In the genomic region with DNA sequence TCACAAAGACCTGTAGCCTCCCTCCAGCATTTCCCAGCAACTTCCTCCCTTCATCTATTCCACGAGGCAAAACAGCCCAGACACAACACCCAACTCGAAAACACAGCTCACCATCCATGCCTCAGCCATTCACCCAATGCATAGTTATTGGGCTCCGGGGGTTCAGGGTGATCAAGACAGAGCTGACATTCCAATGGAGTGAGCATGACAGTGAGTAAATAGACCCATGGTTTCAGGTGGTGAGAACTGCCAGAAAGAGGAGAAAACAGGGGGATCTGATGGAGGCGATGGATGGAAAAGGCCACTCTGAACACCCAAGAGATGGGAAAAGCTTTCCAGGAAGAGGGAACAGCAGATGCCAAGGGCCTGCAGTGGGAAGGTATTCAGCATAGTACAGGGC, we compare ENCODE assay signal across 12 cellular contexts. TPM values are rescaled to one million over a fixed set of nuclear protein-coding genes. Genes with fewer than 3 reads are reported as not detected.
DNase-seq lines count a peak whose midpoint lies in the region; ATAC-seq and TF ChIP-seq lines count a peak whose summit lies in the region.
"Had no signal": no experiment of that assay in that cellular context is flagged by ENCODE, and none has a peak within 500 bp of the region (broad histone marks: within the 10 kb centered on the region; RNA-seq: fewer than 3 reads in every experiment).

No MANE protein-coding gene starts in this region.

- H3K27me3 ChIP-seq in CD4-positive, CD25-positive, alpha-beta regulatory T cell (ENCODE audit: control insufficient read depth, insufficient read depth, low read length) = no peaks in the 10 kb centered on the region
- no peaks in the 10 kb centered on the region for H3K27me3 ChIP-seq in HL-60 (ENCODE audit: insufficient read depth, poor library complexity, severe bottlenecking)
- no peaks in the 10 kb centered on the region for H3K27me3 ChIP-seq in muscle layer of duodenum (ENCODE audit: low read depth, low read length)

- H3K27ac ChIP-seq in CD4-positive, CD25-positive, alpha-beta regulatory T cell (ENCODE audit: insufficient read depth, low read length, poor library complexity, severe bottlenecking) = peak overlapping the region; percentile 56
- H3K27ac ChIP-seq in HL-60 (replicated peaks) (peak overlapping the region; percentile 68), caudate nucleus (ENCODE audit: low read depth, low read length) (peak overlapping the region; percentile 80), muscle layer of duodenum (ENCODE audit: low read length) (peak overlapping the region; percentile 6)

- H3K4me1 Mint-ChIP-seq in CD4-positive, CD25-positive, alpha-beta regulatory T cell = peaks cover 0 to 62% (median 54%) of the 10 kb centered on the region in 4 donors

- H3K36me3 Mint-ChIP-seq in CD4-positive, CD25-positive, alpha-beta regulatory T cell = peaks cover 18% of the 10 kb centered on the region

- no peak for DNase-seq in CD4-positive, CD25-positive, alpha-beta regulatory T cell
- DNase-seq in HL-60 (ENCODE audit: low read depth in 1 of 2, low spot score in 1 of 2) (no peak), caudate nucleus (lab: John Stamatoyannopoulos, UW) (no peak), D341Med (ENCODE audit: low spot score) (no peak), GDM1 (lab: John Stamatoyannopoulos, UW) (no peak), DMS 273 (lab: John Stamatoyannopoulos, UW; ENCODE audit: unreplicated experiment) (no peak), NCI-H2081 (lab: John Stamatoyannopoulos, UW) (no peak)
- DNase-seq: activated gamma-delta T cell treated with Interleukin-2 at 50 U/mL for 16 hours; hippocampal formation; NCI-H1694; stimulated activated naive B cell treated with anti-CD40 and anti-IgM and Interleukin-4, amounts not matched to agents 10 μg/mL and 1 μg/mL and 100 μg/mL, for 72 hours had no signal

- no peak for TF ChIP-seq CTCF in HL-60 (IDR thresholded peaks at IDR 0.05; ENCODE audit: insufficient read depth, low read length)

- H3K4me3 ChIP-seq in CD4-positive, CD25-positive, alpha-beta regulatory T cell (ENCODE audit: low read depth, low read length) = peak overlapping the region; percentile 61
- H3K4me3 ChIP-seq in HL-60 (replicated peaks; ENCODE audit: insufficient read depth, low read length) = no peak overlapping the region
- H3K4me3 ChIP-seq in muscle layer of duodenum (ENCODE audit: low read depth in 1 of 2, low read length in 2 of 2) = no peak overlapping the region

- H3K4me1 ChIP-seq in CD4-positive, CD25-positive, alpha-beta regulatory T cell (ENCODE audit: control insufficient read depth, insufficient read depth, low read length, poor library complexity, severe bottlenecking) = peaks cover 38% of the 10 kb centered on the region
- H3K4me1 ChIP-seq in muscle layer of duodenum (ENCODE audit: control insufficient read depth in 1 of 2, insufficient read depth in 2 of 2, low read length in 2 of 2) = peaks cover 0 to 3% of the 10 kb centered on the region in 2 donors

- no peaks in the 10 kb centered on the region for H3K9me3 ChIP-seq in CD4-positive, CD25-positive, alpha-beta regulatory T cell (ENCODE audit: control insufficient read depth in 2 of 2, low read length in 2 of 2)
- H3K9me3 ChIP-seq in muscle layer of duodenum (ENCODE audit: control insufficient read depth in 1 of 2, low read length in 2 of 2) = no peaks in the 10 kb centered on the region

- H3K36me3 ChIP-seq in CD4-positive, CD25-positive, alpha-beta regulatory T cell (ENCODE audit: control insufficient read depth, insufficient read depth, low read length) = no peaks in the 10 kb centered on the region
- H3K36me3 ChIP-seq in muscle layer of duodenum (ENCODE audit: control insufficient read depth in 1 of 2, insufficient read depth in 2 of 2, low read length in 2 of 2) = no peaks in the 10 kb centered on the region

- H3K9me3 Mint-ChIP-seq in CD4-positive, CD25-positive, alpha-beta regulatory T cell = no peaks in the 10 kb centered on the region
- H3K9me3 Mint-ChIP-seq: stimulated activated naive B cell treated with anti-CD40 and anti-IgM and Interleukin-4, amounts not matched to agents 10 μg/mL and 1 μg/mL and 100 μg/mL, for 72 hours had no signal

- peak overlapping the region; percentile 87 to 96 (median 92) for H3K27ac Mint-ChIP-seq in CD4-positive, CD25-positive, alpha-beta regulatory T cell
- H3K27ac Mint-ChIP-seq: stimulated activated naive B cell treated with anti-CD40 and anti-IgM and Interleukin-4, amounts not matched to agents 10 μg/mL and 1 μg/mL and 100 μg/mL, for 72 hours had no signal

- no peak for ATAC-seq in CD4-positive, CD25-positive, alpha-beta regulatory T cell (ENCODE audit: low read depth in 2 of 2)
- ATAC-seq: stimulated activated naive B cell treated with anti-CD40 and anti-IgM and Interleukin-4, amounts not matched to agents 10 μg/mL and 1 μg/mL and 100 μg/mL, for 72 hours had no signal

- no peaks in the 10 kb centered on the region for H3K27me3 Mint-ChIP-seq in CD4-positive, CD25-positive, alpha-beta regulatory T cell
- H3K27me3 Mint-ChIP-seq: stimulated activated naive B cell treated with anti-CD40 and anti-IgM and Interleukin-4, amounts not matched to agents 10 μg/mL and 1 μg/mL and 100 μg/mL, for 72 hours had no signal

- H3K4me3 Mint-ChIP-seq in CD4-positive, CD25-positive, alpha-beta regulatory T cell = peak overlapping the region in 2 of 4 donors; percentile 78
- H3K4me3 Mint-ChIP-seq: stimulated activated naive B cell treated with anti-CD40 and anti-IgM and Interleukin-4, amounts not matched to agents 10 μg/mL and 1 μg/mL and 100 μg/mL, for 72 hours had no signal

RNA-seq across cellular contexts. Expression of gene CASS4, which starts 5.9 kb away (rescaled TPM):
- total RNA-seq in CD4-positive, CD25-positive, alpha-beta regulatory T cell = 9.8 TPM
- polyA plus RNA-seq in CD4-positive, CD25-positive, alpha-beta regulatory T cell = 1 to 10 TPM in 3 of 4 donors, under 1 TPM in 1; 0.96 to 4.0 (median 2.9) TPM

RNA-seq across cellular contexts. Expression of gene CSTF1, which starts 25.5 kb away (rescaled TPM):
- total RNA-seq in CD4-positive, CD25-positive, alpha-beta regulatory T cell = 24.5 TPM
- polyA plus RNA-seq in CD4-positive, CD25-positive, alpha-beta regulatory T cell = 10 to 100 TPM; 48.8 to 61.7 (median 56.4) TPM

RNA-seq across cellular contexts. Expression of gene AURKA, which starts 25.9 kb away (rescaled TPM):
- total RNA-seq in CD4-positive, CD25-positive, alpha-beta regulatory T cell = 3.6 TPM
- polyA plus RNA-seq in CD4-positive, CD25-positive, alpha-beta regulatory T cell = 1 to 10 TPM; 2.1 to 4.2 (median 3.5) TPM

RNA-seq across cellular contexts. Expression of gene RTF2, which starts 50.5 kb away (rescaled TPM):
- 74.3 TPM for total RNA-seq in CD4-positive, CD25-positive, alpha-beta regulatory T cell
- 100 to 1,000 TPM; 110 to 133 (median 123) TPM for polyA plus RNA-seq in CD4-positive, CD25-positive, alpha-beta regulatory T cell

RNA-seq across cellular contexts. Expression of gene FAM210B, which starts 59.1 kb away (rescaled TPM):
- total RNA-seq in CD4-positive, CD25-positive, alpha-beta regulatory T cell = 14.8 TPM
- polyA plus RNA-seq in CD4-positive, CD25-positive, alpha-beta regulatory T cell = 10 to 100 TPM; 33.0 to 40.3 (median 35.6) TPM

Comparison
In these comparisons a context has a peak if more than half of its experiments do, and no peak if none do; other contexts are left out.
1. H3K27ac ChIP-seq: peak in every context shown above with its lines; median percentile 80 in caudate nucleus; 68 in HL-60; 56 in CD4-positive, CD25-positive, alpha-beta regulatory T cell; 6 in muscle layer of duodenum.